Comparison of ENCODE assay signal across 2 cellular contexts in the genomic region with DNA sequence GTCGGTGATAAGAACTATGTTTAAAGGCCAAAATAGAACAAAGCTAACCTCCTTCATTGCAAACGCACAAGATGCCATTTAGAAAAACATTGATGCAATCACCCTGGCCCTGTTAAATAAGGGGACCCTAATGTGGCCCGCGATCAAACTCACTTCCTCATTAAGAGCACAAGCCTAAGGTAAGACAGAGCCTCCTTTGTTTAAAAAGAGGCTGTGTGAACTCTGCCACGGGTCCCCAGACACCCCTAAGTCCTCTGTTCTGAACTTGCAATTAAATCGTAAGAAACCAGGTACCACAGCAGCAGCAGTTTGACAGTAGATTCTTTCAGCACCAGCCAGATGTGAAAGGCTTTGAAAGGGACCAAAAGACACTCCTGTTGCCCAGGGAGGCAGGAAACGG.
TF ChIP-seq lines count a peak whose summit lies in the region.

No MANE protein-coding gene starts in this region.

TF ChIP-seq in HepG2, 621 proteins besides CTCF, POLR2A, EP300 and RAD21 (continued from another document):
- TF ChIP-seq UBTF (CRISPR knock-in tag; IDR thresholded peaks at IDR 0.05) = no peak
- TF ChIP-seq ZNF274 (CRISPR knock-in tag; IDR thresholded peaks at IDR 0.05) = no peak
- no peak for TF ChIP-seq GZF1 (CRISPR knock-in tag; IDR thresholded peaks at IDR 0.05)
- TF ChIP-seq TERF1 (CRISPR knock-in tag; IDR thresholded peaks at IDR 0.05) = no peak
- TF ChIP-seq, protein P1, sequence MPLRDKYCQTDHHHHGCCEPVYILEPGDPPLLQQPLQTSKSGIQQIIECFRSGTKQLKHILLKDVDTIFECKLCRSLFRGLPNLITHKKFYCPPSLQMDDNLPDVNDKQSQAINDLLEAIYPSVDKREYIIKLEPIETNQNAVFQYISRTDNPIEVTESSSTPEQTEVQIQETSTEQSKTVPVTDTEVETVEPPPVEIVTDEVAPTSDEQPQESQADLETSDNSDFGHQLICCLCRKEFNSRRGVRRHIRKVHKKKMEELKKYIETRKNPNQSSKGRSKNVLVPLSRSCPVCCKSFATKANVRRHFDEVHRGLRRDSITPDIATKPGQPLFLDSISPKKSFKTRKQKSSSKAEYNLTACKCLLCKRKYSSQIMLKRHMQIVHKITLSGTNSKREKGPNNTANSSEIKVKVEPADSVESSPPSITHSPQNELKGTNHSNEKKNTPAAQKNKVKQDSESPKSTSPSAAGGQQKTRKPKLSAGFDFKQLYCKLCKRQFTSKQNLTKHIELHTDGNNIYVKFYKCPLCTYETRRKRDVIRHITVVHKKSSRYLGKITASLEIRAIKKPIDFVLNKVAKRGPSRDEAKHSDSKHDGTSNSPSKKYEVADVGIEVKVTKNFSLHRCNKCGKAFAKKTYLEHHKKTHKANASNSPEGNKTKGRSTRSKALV (CRISPR knock-in tag; IDR thresholded peaks at IDR 0.05) = no peak
- no peak for TF ChIP-seq MED13 (CRISPR knock-in tag; IDR thresholded peaks at IDR 0.05)
- TF ChIP-seq, protein P2, sequence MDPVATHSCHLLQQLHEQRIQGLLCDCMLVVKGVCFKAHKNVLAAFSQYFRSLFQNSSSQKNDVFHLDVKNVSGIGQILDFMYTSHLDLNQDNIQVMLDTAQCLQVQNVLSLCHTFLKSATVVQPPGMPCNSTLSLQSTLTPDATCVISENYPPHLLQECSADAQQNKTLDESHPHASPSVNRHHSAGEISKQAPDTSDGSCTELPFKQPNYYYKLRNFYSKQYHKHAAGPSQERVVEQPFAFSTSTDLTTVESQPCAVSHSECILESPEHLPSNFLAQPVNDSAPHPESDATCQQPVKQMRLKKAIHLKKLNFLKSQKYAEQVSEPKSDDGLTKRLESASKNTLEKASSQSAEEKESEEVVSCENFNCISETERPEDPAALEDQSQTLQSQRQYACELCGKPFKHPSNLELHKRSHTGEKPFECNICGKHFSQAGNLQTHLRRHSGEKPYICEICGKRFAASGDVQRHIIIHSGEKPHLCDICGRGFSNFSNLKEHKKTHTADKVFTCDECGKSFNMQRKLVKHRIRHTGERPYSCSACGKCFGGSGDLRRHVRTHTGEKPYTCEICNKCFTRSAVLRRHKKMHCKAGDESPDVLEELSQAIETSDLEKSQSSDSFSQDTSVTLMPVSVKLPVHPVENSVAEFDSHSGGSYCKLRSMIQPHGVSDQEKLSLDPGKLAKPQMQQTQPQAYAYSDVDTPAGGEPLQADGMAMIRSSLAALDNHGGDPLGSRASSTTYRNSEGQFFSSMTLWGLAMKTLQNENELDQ (CRISPR knock-in tag; IDR thresholded peaks at IDR 0.05; ENCODE audit: borderline replicate concordance) = no peak
- TF ChIP-seq, protein P3, sequence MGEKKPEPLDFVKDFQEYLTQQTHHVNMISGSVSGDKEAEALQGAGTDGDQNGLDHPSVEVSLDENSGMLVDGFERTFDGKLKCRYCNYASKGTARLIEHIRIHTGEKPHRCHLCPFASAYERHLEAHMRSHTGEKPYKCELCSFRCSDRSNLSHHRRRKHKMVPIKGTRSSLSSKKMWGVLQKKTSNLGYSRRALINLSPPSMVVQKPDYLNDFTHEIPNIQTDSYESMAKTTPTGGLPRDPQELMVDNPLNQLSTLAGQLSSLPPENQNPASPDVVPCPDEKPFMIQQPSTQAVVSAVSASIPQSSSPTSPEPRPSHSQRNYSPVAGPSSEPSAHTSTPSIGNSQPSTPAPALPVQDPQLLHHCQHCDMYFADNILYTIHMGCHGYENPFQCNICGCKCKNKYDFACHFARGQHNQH (CRISPR knock-in tag; IDR thresholded peaks at IDR 0.05) = no peak
- TF ChIP-seq CEBPB (IDR thresholded peaks at IDR 0.05; ENCODE audit: borderline replicate concordance, low read depth, low read length) = no peak
- TF ChIP-seq, protein P4, sequence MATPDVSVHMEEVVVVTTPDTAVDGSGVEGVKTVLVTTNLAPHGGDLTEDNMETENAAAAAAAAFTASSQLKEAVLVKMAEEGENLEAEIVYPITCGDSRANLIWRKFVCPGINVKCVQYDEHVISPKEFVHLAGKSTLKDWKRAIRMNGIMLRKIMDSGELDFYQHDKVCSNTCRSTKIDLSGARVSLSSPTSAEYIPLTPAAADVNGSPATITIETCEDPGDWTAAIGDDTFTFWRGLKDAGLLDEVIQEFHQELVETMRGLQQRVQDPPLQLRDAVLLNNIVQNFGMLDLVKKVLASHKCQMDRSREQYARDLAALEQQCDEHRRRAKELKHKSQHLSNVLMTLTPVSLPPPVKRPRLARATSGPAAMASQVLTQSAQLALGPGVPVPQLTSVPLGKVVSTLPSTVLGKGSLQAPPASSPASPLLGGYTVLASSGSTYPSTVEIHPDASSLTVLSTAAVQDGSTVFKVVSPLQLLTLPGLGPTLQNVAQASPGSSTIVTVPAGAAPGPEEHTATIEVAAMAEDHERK (CRISPR knock-in tag; IDR thresholded peaks at IDR 0.05; ENCODE audit: low read depth) = no peak
- no peak for TF ChIP-seq ZNF430 (CRISPR knock-in tag; IDR thresholded peaks at IDR 0.05)
- no peak for TF ChIP-seq MYC (CRISPR knock-in tag; IDR thresholded peaks at IDR 0.05; ENCODE audit: borderline replicate concordance)
- TF ChIP-seq ZNF567 (CRISPR knock-in tag; IDR thresholded peaks at IDR 0.05; ENCODE audit: borderline replicate concordance) = no peak
- TF ChIP-seq ATF7 (IDR thresholded peaks at IDR 0.05) = no peak
- no peak for TF ChIP-seq ATF7 (CRISPR knock-in tag; IDR thresholded peaks at IDR 0.05)
- TF ChIP-seq ZNF563 (CRISPR knock-in tag; IDR thresholded peaks at IDR 0.05) = no peak
- TF ChIP-seq ASH2L (IDR thresholded peaks at IDR 0.05; ENCODE audit: insufficient read length, low read depth, low read length) = no peak

TF ChIP-seq in WTC11, 78 proteins besides CTCF, POLR2A, EP300 and RAD21 (continued from another document):
- TF ChIP-seq, protein P5, sequence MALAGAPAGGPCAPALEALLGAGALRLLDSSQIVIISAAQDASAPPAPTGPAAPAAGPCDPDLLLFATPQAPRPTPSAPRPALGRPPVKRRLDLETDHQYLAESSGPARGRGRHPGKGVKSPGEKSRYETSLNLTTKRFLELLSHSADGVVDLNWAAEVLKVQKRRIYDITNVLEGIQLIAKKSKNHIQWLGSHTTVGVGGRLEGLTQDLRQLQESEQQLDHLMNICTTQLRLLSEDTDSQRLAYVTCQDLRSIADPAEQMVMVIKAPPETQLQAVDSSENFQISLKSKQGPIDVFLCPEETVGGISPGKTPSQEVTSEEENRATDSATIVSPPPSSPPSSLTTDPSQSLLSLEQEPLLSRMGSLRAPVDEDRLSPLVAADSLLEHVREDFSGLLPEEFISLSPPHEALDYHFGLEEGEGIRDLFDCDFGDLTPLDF (CRISPR knock-in tag; IDR thresholded peaks at IDR 0.05) = no peak
- TF ChIP-seq ZNF396 (CRISPR knock-in tag; IDR thresholded peaks at IDR 0.05; ENCODE audit: borderline replicate concordance) (no peak), CDX4 (CRISPR knock-in tag; IDR thresholded peaks at IDR 0.05; ENCODE audit: borderline replicate concordance) (no peak), FOXJ3 (CRISPR knock-in tag; IDR thresholded peaks at IDR 0.05; ENCODE audit: borderline replicate concordance) (no peak), ZNF281 (CRISPR knock-in tag; IDR thresholded peaks at IDR 0.05) (no peak), NR1H2 (CRISPR knock-in tag; IDR thresholded peaks at IDR 0.05) (no peak), ZNF671 (CRISPR knock-in tag; IDR thresholded peaks at IDR 0.05) (no peak), RELA (CRISPR knock-in tag; IDR thresholded peaks at IDR 0.05; ENCODE audit: borderline replicate concordance) (no peak)
TF ChIP-seq in WTC11: peak in this region for 0.
